Comparison of ENCODE assay signal across 8 cellular contexts in the genomic region with DNA sequence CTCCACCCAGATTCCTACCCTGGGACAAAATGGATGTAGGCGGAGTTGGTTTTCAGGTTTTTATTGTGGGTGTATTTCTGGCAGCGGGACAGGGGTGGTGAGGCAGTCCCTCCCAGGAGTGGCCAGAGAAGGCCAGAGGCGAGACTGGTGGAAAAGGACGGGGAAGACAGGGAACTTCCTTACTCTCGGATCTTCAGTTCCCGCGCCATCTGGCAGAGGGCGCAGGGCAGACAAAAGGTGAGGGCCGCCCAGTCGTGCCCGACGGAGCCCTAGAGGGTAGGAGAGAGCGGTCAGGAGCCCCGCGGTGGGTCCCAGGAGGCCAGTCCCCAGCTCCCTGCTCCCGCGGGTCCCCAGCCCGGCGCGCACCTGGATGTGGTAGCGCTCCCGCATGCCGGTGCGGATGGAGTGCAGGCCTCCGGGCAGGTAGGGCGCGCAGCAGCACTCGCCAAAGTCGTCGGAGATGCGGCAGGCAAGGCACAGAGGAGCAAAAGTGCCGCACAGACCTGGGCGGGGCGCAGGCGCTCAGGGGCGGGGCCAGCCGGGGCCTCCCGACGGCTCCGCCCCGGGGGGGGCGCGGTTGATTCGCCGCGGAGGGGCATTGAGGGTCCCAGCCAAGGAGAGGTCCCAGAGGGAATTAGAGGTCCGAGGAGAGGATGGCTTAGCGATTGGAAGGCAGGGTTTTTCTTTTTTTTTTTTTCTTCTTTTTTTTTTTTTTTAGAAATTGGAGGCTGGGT. TPM values are rescaled to one million over a fixed set of nuclear protein-coding genes. Genes with fewer than 3 reads are reported as not detected.
DNase-seq lines count a peak whose midpoint lies in the region; ATAC-seq and TF ChIP-seq lines count a peak whose summit lies in the region.

No MANE protein-coding gene starts in this region.

- peak overlapping the region; percentile 86 for H3K9ac ChIP-seq in neuronal stem cell (ENCODE audit: low read depth, low read length, poor library complexity)

- TF ChIP-seq EP300 in Ishikawa (IDR thresholded peaks at IDR 0.05; ENCODE audit: borderline replicate concordance): no peak

- intact Hi-C loops in Panc1 (cut with micrococcal nuclease; ENCODE audit: unreplicated experiment): no loop called here
- intact Hi-C loops in activated T-helper 1 cell treated with anti-CD3 and anti-CD28 coated beads, Interleukin-12 subunit alpha, Interleukin-12 subunit beta, Interleukin-2, Interleukin-4 antibody, amounts not matched to agents 30 ng/mL and 10 ng/mL and 1 ng/mL, durations not matched to agents 14 hours and 24 hours and 36 hours (cut with micrococcal nuclease): loop anchor here (1.0 to 2.0 kb wide), 2 partner anchors 9 to 46 kb away; no protein-coding TSS in a partner anchor

- in situ Hi-C loops in Panc1 (cut with HindIII; ENCODE audit: low pct_unique_long_range_greater_than_20kb, low sequenced_read_pairs): no loop called here

- no peaks in the 10 kb centered on the region for H3K9me3 Mint-ChIP-seq in activated T-helper 1 cell treated with anti-CD3 and anti-CD28 coated beads, Interleukin-12 subunit alpha, Interleukin-12 subunit beta, Interleukin-2, Interleukin-4 antibody, amounts not matched to agents 30 ng/mL and 10 ng/mL and 1 ng/mL, durations not matched to agents 14 hours and 24 hours and 36 hours

- peak; percentile 25; the same call in 1 of the 2 replicates for TF ChIP-seq RAD21 in Ishikawa (IDR thresholded peaks at IDR 0.05; ENCODE audit: low read depth)

- peak; percentile 81 for DNase-seq in DMS53 treated with DMSO at 0.1 percent for 48 hours (lab: John Stamatoyannopoulos, UW; ENCODE audit: unreplicated experiment)
- DNase-seq in Panc1 (ENCODE audit: low read depth, low spot score): peak; percentile 25
- peak; percentile 57 for DNase-seq in activated T-helper 1 cell treated with anti-CD3 and anti-CD28 coated beads, Interleukin-12 subunit alpha, Interleukin-12 subunit beta, Interleukin-2, Interleukin-4 antibody, amounts not matched to agents 30 ng/mL and 10 ng/mL and 1 ng/mL, durations not matched to agents 14 hours and 24 hours and 36 hours (ENCODE audit: low spot score)
- DNase-seq in fibroblast of villous mesenchyme (ENCODE audit: low read depth): peak; percentile 45
- DNase-seq in neuronal stem cell (ENCODE audit: low spot score): peak; percentile 71

- WGBS in neuronal stem cell (ENCODE audit: extremely low coverage in 2 of 2, insufficient read length in 2 of 2, insufficient replicate concordance in 1 of 2), 2 donors: no CpG with 5 or more reads among the region's 48 CpGs
- WGBS in thymus: 4% methylated on average over 48 of the region's 48 CpGs

- H3K23ac ChIP-seq in neuronal stem cell (ENCODE audit: low read depth, low read length, poor library complexity): peak overlapping the region; percentile 93

- H3K18ac ChIP-seq in neuronal stem cell (ENCODE audit: low read length): peak overlapping the region; percentile 99

- ATAC-seq in Panc1 (peak; percentile 98), HG02588 (IDR thresholded peaks at IDR 0.05; ENCODE audit: unreplicated experiment) (no peak)

- peaks cover 35% of the 10 kb centered on the region for H3K27me3 Mint-ChIP-seq in activated T-helper 1 cell treated with anti-CD3 and anti-CD28 coated beads, Interleukin-12 subunit alpha, Interleukin-12 subunit beta, Interleukin-2, Interleukin-4 antibody, amounts not matched to agents 30 ng/mL and 10 ng/mL and 1 ng/mL, durations not matched to agents 14 hours and 24 hours and 36 hours (ENCODE audit: insufficient read depth)

- H3K4me1 ChIP-seq in Panc1 (ENCODE audit: control insufficient read depth, insufficient read depth, low read length) (no peaks in the 10 kb centered on the region; the same call in 1 of the 2 replicates), neuronal stem cell (ENCODE audit: control insufficient read depth in 2 of 2, insufficient read depth in 1 of 2, low read depth in 1 of 2, low read length in 2 of 2) (peaks cover 3 to 4% of the 10 kb centered on the region in 2 donors), thymus (ENCODE audit: control insufficient read depth, insufficient read depth, low read length) (peaks cover 2% of the 10 kb centered on the region)

- H3K27ac Mint-ChIP-seq in activated T-helper 1 cell treated with anti-CD3 and anti-CD28 coated beads, Interleukin-12 subunit alpha, Interleukin-12 subunit beta, Interleukin-2, Interleukin-4 antibody, amounts not matched to agents 30 ng/mL and 10 ng/mL and 1 ng/mL, durations not matched to agents 14 hours and 24 hours and 36 hours: no peak overlapping the region

- H3K14ac ChIP-seq in neuronal stem cell (ENCODE audit: low read length): peak overlapping the region; percentile 89

- H3K27me3 ChIP-seq in Panc1 (ENCODE audit: control insufficient read depth, insufficient read depth, low read length): no peaks in the 10 kb centered on the region
- H3K27me3 ChIP-seq in neuronal stem cell (ENCODE audit: control insufficient read depth in 3 of 3, insufficient read depth in 3 of 3, low read depth in 1 of 3, low read length in 3 of 3): peaks cover 0 to 37% (median 12%) of the 10 kb centered on the region in 3 experiments
- peaks cover 21% of the 10 kb centered on the region for H3K27me3 ChIP-seq in thymus (ENCODE audit: control insufficient read depth, insufficient read depth)

- peaks cover 6% of the 10 kb centered on the region for H3K4me1 Mint-ChIP-seq in activated T-helper 1 cell treated with anti-CD3 and anti-CD28 coated beads, Interleukin-12 subunit alpha, Interleukin-12 subunit beta, Interleukin-2, Interleukin-4 antibody, amounts not matched to agents 30 ng/mL and 10 ng/mL and 1 ng/mL, durations not matched to agents 14 hours and 24 hours and 36 hours (ENCODE audit: low read depth)

- H2BK5ac ChIP-seq in neuronal stem cell (ENCODE audit: low read length): peak overlapping the region; percentile 1

- H2BK120ac ChIP-seq in neuronal stem cell (ENCODE audit: low read depth, low read length): no peak overlapping the region

- peak overlapping the region; percentile 77 for H2BK15ac ChIP-seq in neuronal stem cell (ENCODE audit: low read length)

- H3K79me1 ChIP-seq in neuronal stem cell (ENCODE audit: low read depth, low read length): no peaks in the 10 kb centered on the region

- TF ChIP-seq CTCF in Panc1 (IDR thresholded peaks at IDR 0.05): no peak; the same call in 1 of the 2 replicates
- TF ChIP-seq CTCF in fibroblast of villous mesenchyme (IDR thresholded peaks at IDR 0.05; ENCODE audit: insufficient read depth, low read depth, low read length): peak; percentile 53

- POLR2A ChIA-PET in Panc1 (lab: Charles Lee): no interaction called here

- CTCF ChIA-PET in Panc1 (lab: Charles Lee): interaction anchor here (0.7 kb wide), 2 partner anchors 9 to 33 kb away, joined by 4 to 9 read pairs; no protein-coding TSS in a partner anchor

- H4K91ac ChIP-seq in neuronal stem cell (ENCODE audit: low read depth, low read length, poor library complexity): no peak overlapping the region

- H3K9me3 ChIP-seq in Panc1 (ENCODE audit: control insufficient read depth, insufficient read depth, low read depth, low read length) (no peaks in the 10 kb centered on the region), neuronal stem cell (replicated peaks in 1 of 2; ENCODE audit: control insufficient read depth in 2 of 2, insufficient read depth in 1 of 2, low read depth in 1 of 2, low read length in 2 of 2) (no peaks in the 10 kb centered on the region), thymus (ENCODE audit: control insufficient read depth) (peaks cover 2% of the 10 kb centered on the region)

- no peak overlapping the region for H4K8ac ChIP-seq in neuronal stem cell (ENCODE audit: low read depth, low read length)

- H3K36me3 ChIP-seq in Panc1 (ENCODE audit: control insufficient read depth, insufficient read depth, low read length): no peaks in the 10 kb centered on the region
- H3K36me3 ChIP-seq in neuronal stem cell (replicated peaks in 1 of 2; ENCODE audit: control insufficient read depth in 2 of 2, insufficient read depth in 2 of 2, low read length in 2 of 2): no peaks in the 10 kb centered on the region
- no peaks in the 10 kb centered on the region for H3K36me3 ChIP-seq in thymus (ENCODE audit: control insufficient read depth, insufficient read depth)

- peak overlapping the region; percentile 21 for H3K4me3 Mint-ChIP-seq in activated T-helper 1 cell treated with anti-CD3 and anti-CD28 coated beads, Interleukin-12 subunit alpha, Interleukin-12 subunit beta, Interleukin-2, Interleukin-4 antibody, amounts not matched to agents 30 ng/mL and 10 ng/mL and 1 ng/mL, durations not matched to agents 14 hours and 24 hours and 36 hours

- H2AFZ ChIP-seq in neuronal stem cell (ENCODE audit: low read length): peak overlapping the region; percentile 100

- H3K4me2 ChIP-seq in neuronal stem cell (ENCODE audit: insufficient read depth, low read length, poor library complexity, severe bottlenecking): peak overlapping the region; percentile 86

- H3K36me3 Mint-ChIP-seq in activated T-helper 1 cell treated with anti-CD3 and anti-CD28 coated beads, Interleukin-12 subunit alpha, Interleukin-12 subunit beta, Interleukin-2, Interleukin-4 antibody, amounts not matched to agents 30 ng/mL and 10 ng/mL and 1 ng/mL, durations not matched to agents 14 hours and 24 hours and 36 hours (ENCODE audit: low read depth): no peaks in the 10 kb centered on the region

- H3K27ac ChIP-seq in Panc1 (ENCODE audit: low read length): peak overlapping the region; percentile 54
- peak overlapping the region; percentile 44 for H3K27ac ChIP-seq in neuronal stem cell (replicated peaks; ENCODE audit: low read length)
- no peak overlapping the region for H3K27ac ChIP-seq in thymus (ENCODE audit: low read depth)

- peak overlapping the region; percentile 48 to 60 for H3K4me3 ChIP-seq in Panc1 (ENCODE audit: low read depth in 2 of 2, low read length in 2 of 2)
- peak overlapping the region; percentile 53 for H3K4me3 ChIP-seq in fibroblast of villous mesenchyme (ENCODE audit: low read depth, low read length)
- H3K4me3 ChIP-seq in neuronal stem cell (ENCODE audit: low read length in 2 of 2): peak overlapping the region; percentile 41 to 82
- peak overlapping the region; percentile 39 for H3K4me3 ChIP-seq in thymus (ENCODE audit: low read length)

- BruUV-seq in Panc1 (replicated peaks; lab: Mats Ljungman, UMichigan): no TSS peak

- peak overlapping the region; percentile 99 for H2BK12ac ChIP-seq in neuronal stem cell (ENCODE audit: low read length)

- H3K4ac ChIP-seq in neuronal stem cell (ENCODE audit: low read length): no peak overlapping the region

- H2AK5ac ChIP-seq in neuronal stem cell (ENCODE audit: low read depth, low read length): no peak overlapping the region

RNA-seq across cellular contexts. Expression of gene CNFN, which starts 3.0 kb away (rescaled TPM):
- total RNA-seq in Panc1 (2021; ENCODE audit: unreplicated experiment) (4.6 TPM), fibroblast of villous mesenchyme (0.32 TPM in 1 of 2 replicates, not detected in the other)
- polyA plus RNA-seq in Panc1 (2012; ENCODE audit: insufficient read length): 16.7 TPM
- not detected in 2 replicates for total RNA-seq in activated T-helper 1 cell treated with anti-CD3 and anti-CD28 coated beads, Interleukin-12 subunit alpha, Interleukin-12 subunit beta, Interleukin-2, Interleukin-4 antibody, amounts not matched to agents 30 ng/mL and 10 ng/mL and 1 ng/mL, durations not matched to agents 14 hours and 24 hours and 36 hours
- 41.6 TPM for polyA plus RNA-seq in neuronal stem cell (2013, experiment 1 of 2)
- polyA plus RNA-seq in neuronal stem cell (2013, experiment 2 of 2): 43.2 TPM
- polyA plus RNA-seq in thymus: 32.7 TPM

RNA-seq across cellular contexts. Expression of gene LIPE, which starts 40.0 kb away (rescaled TPM):
- total RNA-seq in Panc1 (2021; ENCODE audit: unreplicated experiment) (3.4 TPM), fibroblast of villous mesenchyme (2.3 and 3.0 TPM in 2 replicates)
- 4.1 TPM for polyA plus RNA-seq in Panc1 (2012; ENCODE audit: insufficient read length)
- total RNA-seq in activated T-helper 1 cell treated with anti-CD3 and anti-CD28 coated beads, Interleukin-12 subunit alpha, Interleukin-12 subunit beta, Interleukin-2, Interleukin-4 antibody, amounts not matched to agents 30 ng/mL and 10 ng/mL and 1 ng/mL, durations not matched to agents 14 hours and 24 hours and 36 hours: 32.8 and 38.5 TPM in 2 replicates
- 10.6 TPM for polyA plus RNA-seq in neuronal stem cell (2013, experiment 1 of 2)
- 10.0 TPM for polyA plus RNA-seq in neuronal stem cell (2013, experiment 2 of 2)
- polyA plus RNA-seq in thymus: 12.9 TPM

RNA-seq across cellular contexts. Expression of gene CXCL17, which starts 55.6 kb away (rescaled TPM):
- not detected for total RNA-seq in Panc1 (2021; ENCODE audit: unreplicated experiment)
- polyA plus RNA-seq in Panc1 (2012; ENCODE audit: insufficient read length): not detected
- total RNA-seq in activated T-helper 1 cell treated with anti-CD3 and anti-CD28 coated beads, Interleukin-12 subunit alpha, Interleukin-12 subunit beta, Interleukin-2, Interleukin-4 antibody, amounts not matched to agents 30 ng/mL and 10 ng/mL and 1 ng/mL, durations not matched to agents 14 hours and 24 hours and 36 hours: not detected in 2 replicates
- not detected in 2 replicates for total RNA-seq in fibroblast of villous mesenchyme
- not detected for polyA plus RNA-seq in neuronal stem cell (2013, experiment 1 of 2)
- polyA plus RNA-seq in neuronal stem cell (2013, experiment 2 of 2): not detected
- polyA plus RNA-seq in thymus: 8.4 TPM

Comparison
In these comparisons a context has a peak if more than half of its experiments do, and no peak if none do; other contexts are left out.
1. DNase-seq: peak in every context shown above with its lines; median percentile 81 in DMS53 treated with DMSO at 0.1 percent for 48 hours; 71 in neuronal stem cell; 57 in activated T-helper 1 cell treated with anti-CD3 and anti-CD28 coated beads, Interleukin-12 subunit alpha, Interleukin-12 subunit beta, Interleukin-2, Interleukin-4 antibody, amounts not matched to agents 30 ng/mL and 10 ng/mL and 1 ng/mL, durations not matched to agents 14 hours and 24 hours and 36 hours; 45 in fibroblast of villous mesenchyme; 25 in Panc1.